Comparison of ENCODE assay signal across 24 cellular contexts in genomic region chr19:51356159-51356801, GRCh38. TPM values are rescaled to one million over a fixed set of nuclear protein-coding genes. Genes with fewer than 3 reads are reported as not detected.
"Had no signal": no experiment of that assay in that cellular context is flagged by ENCODE, and none has a peak within 500 bp of the region (broad histone marks: within the 10 kb centered on the region; RNA-seq: fewer than 3 reads in every experiment).

No MANE protein-coding gene starts in this region.

- DNase-seq: activated CD4-positive, alpha-beta T cell treated with anti-CD3 and anti-CD28 coated beads, Interleukin-2, amount 50 U/mL, for 4 hours; activated gamma-delta T cell treated with Interleukin-2 at 50 U/mL for 16 hours; activated T-cell treated with anti-CD3 and anti-CD28 coated beads, Interleukin-2, amount 50 U/mL, for 4 hours; cerebellar nuclear complex; effector CD8-positive, alpha-beta T cell; foreskin keratinocyte; head of caudate nucleus; immature natural killer cell; lower lobe of right lung; pancreas; stimulated activated CD4-positive, alpha-beta T cell treated with anti-CD3 and anti-CD28 coated beads, Interleukin-4, amount 100 ng/mL, for 1 hour; stimulated activated naive CD4-positive, alpha-beta T cell; SW 1271; T-helper 9 cell; tibial artery had no signal

- H3K9me3 ChIP-seq: breast epithelium, lower lobe of right lung, pancreas, tibial artery had no signal

- H3K27ac Mint-ChIP-seq: immature natural killer cell, mesothelial cell of epicardium had no signal

- H3K4me3 Mint-ChIP-seq: activated T-cell treated with anti-CD3 and anti-CD28 coated beads, Interleukin-2, amount 50 U/mL, for 4 hours; immature natural killer cell; mesothelial cell of epicardium; neural crest cell had no signal

- H3K36me3 ChIP-seq: breast epithelium had no signal

- H3K27ac ChIP-seq: breast epithelium, foreskin keratinocyte, lower lobe of right lung, pancreas, tibial artery had no signal

- ATAC-seq: activated CD4-positive, CD25-positive, alpha-beta regulatory T cell treated with anti-CD3 and anti-CD28 coated beads, Interleukin-2, amount 50 U/mL, for 24 hours; activated T-cell treated with anti-CD3 and anti-CD28 coated beads, Interleukin-2, amount 50 U/mL, for 4 hours; foreskin keratinocyte; lower lobe of right lung; pancreas had no signal

- H3K4me3 ChIP-seq: breast epithelium, lower lobe of right lung, pancreas, tibial artery had no signal

- H3K9me3 Mint-ChIP-seq: activated T-cell treated with anti-CD3 and anti-CD28 coated beads, Interleukin-2, amount 50 U/mL, for 4 hours; mesothelial cell of epicardium; neural crest cell had no signal

- H3K4me1 ChIP-seq: breast epithelium, lower lobe of right lung, pancreas, tibial artery had no signal

- H3K27me3 ChIP-seq: breast epithelium, foreskin keratinocyte, pancreas, tibial artery had no signal

RNA-seq across cellular contexts. Expression of gene CLDND2, which starts 12.5 kb away (rescaled TPM):
- total RNA-seq: breast epithelium, renal cortical epithelial cell, SK-MEL-5, skeletal muscle tissue, subcutaneous adipose tissue had no signal

RNA-seq across cellular contexts. Expression of gene NKG7, which starts 16.2 kb away (rescaled TPM):
- total RNA-seq: foreskin keratinocyte, mesothelial cell of epicardium, neural crest cell, renal cortical epithelial cell, SK-MEL-5, skeletal muscle tissue had no signal

RNA-seq across cellular contexts. Expression of gene LIM2, which starts 31.5 kb away (rescaled TPM):
- total RNA-seq: aorta, breast epithelium, foreskin keratinocyte, lower lobe of right lung, mesothelial cell of epicardium, neural crest cell, pancreas, renal cortical epithelial cell, SK-MEL-5, skeletal muscle tissue, subcutaneous adipose tissue had no signal
